Comparison of ENCODE assay signal across 7 cellular contexts in genomic region chr20:13105864-13106457, GRCh38.
DNase-seq lines count a peak whose midpoint lies in the region; TF ChIP-seq lines count a peak whose summit lies in the region.

No MANE protein-coding gene starts in this region.

- peak; percentile 35 for DNase-seq in GM10248 (ENCODE audit: extremely low spot score)
- DNase-seq in NB4 (ENCODE audit: low read depth) = peak; percentile 40
- peak; percentile 17 for DNase-seq in amniotic stem cell (lab: John Stamatoyannopoulos, UW)
- DNase-seq in kidney glomerular epithelial cell (lab: John Stamatoyannopoulos, UW) = peak; percentile 29
- DNase-seq in T-helper 2 cell = no peak
- DNase-seq in iPS-NIHi11 (ENCODE audit: low spot score) = no peak
- DNase-seq in nucleus accumbens (lab: John Stamatoyannopoulos, UW) = no peak

- POLR2A ChIA-PET in GM10248 (lab: Yijun Ruan, JAX) = no interaction called here

- H3K4me3 ChIP-seq in NB4 (ENCODE audit: low read depth, low read length) = no peak overlapping the region

- TF ChIP-seq POLR2A in NB4 (IDR thresholded peaks at IDR 0.05; ENCODE audit: extremely low read depth, insufficient read length) = no peak

- TF ChIP-seq CTCF in GM10248 (IDR thresholded peaks at IDR 0.05; ENCODE audit: control extremely low read depth, extremely low read depth, low read depth, missing control alignments) = peak; percentile 55
- TF ChIP-seq CTCF in NB4 (IDR thresholded peaks at IDR 0.05; ENCODE audit: low read depth, low read length) = peak; percentile 53

- CTCF ChIA-PET in GM10248 (lab: Yijun Ruan, JAX) = interaction anchor here (1.4 to 3.2 kb wide), 2 partner anchors 181 kb away, joined by 6 to 19 read pairs; no protein-coding TSS in a partner anchor

Comparison
In these comparisons a context has a peak if more than half of its experiments do, and no peak if none do; other contexts are left out.
1. DNase-seq: peak in GM10248 (single experiment), NB4 (single experiment), amniotic stem cell (single experiment) and kidney glomerular epithelial cell (single experiment); none in T-helper 2 cell (0 of 5), iPS-NIHi11 (single experiment) and nucleus accumbens (0 of 56).